ENCODE assay signal across 23 cellular contexts in genomic region chr1:235342471-235342870, GRCh38. TPM values are rescaled to one million over a fixed set of nuclear protein-coding genes. Genes with fewer than 3 reads are reported as not detected.
DNase-seq lines count a peak whose midpoint lies in the region; ATAC-seq, FAIRE-seq and TF ChIP-seq lines count a peak whose summit lies in the region.
"Had no signal": no experiment of that assay in that cellular context is flagged by ENCODE, and none has a peak within 500 bp of the region (broad histone marks: within the 10 kb centered on the region; RNA-seq: fewer than 3 reads in every experiment).

No MANE protein-coding gene starts in this region.

- H3K79me2 ChIP-seq in K562 (ENCODE audit: control insufficient read depth, insufficient read depth, low read length), result no peaks in the 10 kb centered on the region

- no peak for TF ChIP-seq RAD21 in K562 (CRISPR knock-in tag; conservative IDR thresholded peaks at IDR 0.05 in 1 of 2, IDR thresholded peaks at IDR 0.05 in 1 of 2)

- no peaks in the 10 kb centered on the region for H4K20me1 ChIP-seq in K562 (replicated peaks; ENCODE audit: control insufficient read depth, insufficient read depth, low read length)

- no peaks in the 10 kb centered on the region for H3K9me3 ChIP-seq in K562 (replicated peaks; ENCODE audit: control insufficient read depth, insufficient read depth, low read depth, low read length)
- H3K9me3 ChIP-seq: BLaER1 treated with 17β-estradiol and CSF1 and Interleukin-3, amounts not matched to agents 10 nM and 100 nM; SK-N-SH had no signal

- H3K4me2 ChIP-seq in K562 (ENCODE audit: insufficient read depth, low read length), result no peak overlapping the region
- H3K4me2 ChIP-seq: BLaER1 treated with 17β-estradiol and CSF1 and Interleukin-3, amounts not matched to agents 10 nM and 100 nM; KMS-11; SK-N-SH had no signal

- no peaks in the 10 kb centered on the region for H3K9me3 Mint-ChIP-seq in activated CD8-positive, alpha-beta T cell treated with anti-CD3 and anti-CD28 coated beads for 36 hours
- H3K9me3 Mint-ChIP-seq in activated CD8-positive, alpha-beta T cell treated with anti-CD3 and anti-CD28 coated beads, Interleukin-2, amount 10 ng/mL, durations not matched to agents 7 days and 5 days (ENCODE audit: insufficient read depth), result no peaks in the 10 kb centered on the region
- H3K9me3 Mint-ChIP-seq in Calu3 (ENCODE audit: low read depth, unreplicated experiment) (no peaks in the 10 kb centered on the region), MCF 10A (ENCODE audit: unreplicated experiment) (no peaks in the 10 kb centered on the region), osteocyte (ENCODE audit: unreplicated experiment) (no peaks in the 10 kb centered on the region)
- H3K9me3 Mint-ChIP-seq: CD4-positive, alpha-beta memory T cell; HFFc6 had no signal

- CTCF ChIA-PET in activated CD8-positive, alpha-beta T cell treated with anti-CD3 and anti-CD28 coated beads for 36 hours (lab: Charles Lee), result interaction anchor here (0.7 to 1.1 kb wide), 3 partner anchors 12 to 161 kb away, joined by 3 read pairs; no protein-coding TSS in a partner anchor
- CTCF ChIA-PET in activated CD8-positive, alpha-beta T cell treated with anti-CD3 and anti-CD28 coated beads, Interleukin-2, amount 10 ng/mL, durations not matched to agents 7 days and 5 days (lab: Charles Lee), result interaction anchor here (0.7 to 3.7 kb wide), 2 partner anchors 74 to 606 kb away, joined by 3 to 24 read pairs; no protein-coding TSS in a partner anchor
- CTCF ChIA-PET in Calu3 (lab: Charles Lee), result interaction anchor here (0.5 to 2.2 kb wide), 2 partner anchors 25 to 411 kb away, joined by 3 to 6 read pairs; partner anchors contain the start of gene TBCE
- CTCF ChIA-PET in K562 (lab: Yijun Ruan, JAX; ENCODE audit: low intra/inter-chr PET ratio), result no interaction called here
- CTCF ChIA-PET in MCF 10A (lab: Yijun Ruan, JAX), result interaction anchor here (0.6 to 1.8 kb wide), 9 partner anchors 13 to 74 kb away, joined by 3 to 9 read pairs (median 4); partner anchors contain the start of gene GGPS1

- TSS peak; percentile 31 for BruUV-seq in Calu3 (replicated peaks; lab: Mats Ljungman, UMichigan)
- BruUV-seq in K562 (replicated peaks; lab: Mats Ljungman, UMichigan), result TSS peak; percentile 42
- no TSS peak for BruUV-seq in MCF 10A (replicated peaks; lab: Mats Ljungman, UMichigan)

- FAIRE-seq in K562 (lab: Jason Lieb, UNC) (no peak), frontal cortex (lab: Jason Lieb, UNC) (no peak)
- FAIRE-seq: G401.6, H54 had no signal

- TF ChIP-seq EP300 in K562 (IDR thresholded peaks at IDR 0.05; ENCODE audit: low read length), result no peak

- no peaks in the 10 kb centered on the region for H3K27me3 ChIP-seq in K562 (ENCODE audit: control insufficient read depth in 2 of 2, insufficient read depth in 2 of 2, low read length in 2 of 2)
- H3K27me3 ChIP-seq: BLaER1 treated with 17β-estradiol and CSF1 and Interleukin-3, amounts not matched to agents 10 nM and 100 nM had no signal

- no peak for TF ChIP-seq POLR2A in K562 (conservative IDR thresholded peaks at IDR 0.05)

- ATAC-seq in activated CD8-positive, alpha-beta T cell treated with anti-CD3 and anti-CD28 coated beads for 36 hours, result no peak
- no peak for ATAC-seq in activated CD8-positive, alpha-beta T cell treated with anti-CD3 and anti-CD28 coated beads, Interleukin-2, amount 10 ng/mL, durations not matched to agents 7 days and 5 days
- no peak for ATAC-seq in K562

- H2AFZ ChIP-seq in K562 (ENCODE audit: low read depth, low read length), result no peak overlapping the region

- peaks cover 16% of the 10 kb centered on the region for H3K36me3 Mint-ChIP-seq in activated CD8-positive, alpha-beta T cell treated with anti-CD3 and anti-CD28 coated beads for 36 hours (ENCODE audit: low read depth)
- peaks cover 29% of the 10 kb centered on the region for H3K36me3 Mint-ChIP-seq in activated CD8-positive, alpha-beta T cell treated with anti-CD3 and anti-CD28 coated beads, Interleukin-2, amount 10 ng/mL, durations not matched to agents 7 days and 5 days (ENCODE audit: low read depth)
- peaks cover 16% of the 10 kb centered on the region for H3K36me3 Mint-ChIP-seq in Calu3 (ENCODE audit: insufficient read depth, unreplicated experiment)
- peaks cover 61% of the 10 kb centered on the region for H3K36me3 Mint-ChIP-seq in MCF 10A (ENCODE audit: insufficient read depth, unreplicated experiment)
- peaks cover 20% of the 10 kb centered on the region for H3K36me3 Mint-ChIP-seq in osteocyte (ENCODE audit: unreplicated experiment)

- 87% methylated on average over 3 of the region's 3 CpGs for WGBS in K562 (ENCODE audit: insufficient coverage, low coverage, missing lambda C conversion rate)

- peaks cover 37% of the 10 kb centered on the region for H3K36me3 ChIP-seq in K562 (ENCODE audit: control insufficient read depth, insufficient read depth, low read length)

- no peaks in the 10 kb centered on the region for H3K9me1 ChIP-seq in K562 (ENCODE audit: control insufficient read depth, insufficient read depth, low read length)

- no peak overlapping the region for H3K4me3 ChIP-seq in K562
- H3K4me3 ChIP-seq: BLaER1 treated with 17β-estradiol and CSF1 and Interleukin-3, amounts not matched to agents 10 nM and 100 nM had no signal

- no peak overlapping the region for H3K27ac ChIP-seq in K562 (ENCODE audit: extremely low read depth, low read depth, low read length)
- H3K27ac ChIP-seq: BLaER1 treated with 17β-estradiol and CSF1 and Interleukin-3, amounts not matched to agents 10 nM and 100 nM; HL-60; KMS-11 had no signal

- POLR2A ChIA-PET in activated CD8-positive, alpha-beta T cell treated with anti-CD3 and anti-CD28 coated beads for 36 hours (lab: Charles Lee), result interaction anchor here (0.7 kb wide), 2 partner anchors 13 to 15 kb away, joined by 3 read pairs; partner anchors contain the start of gene ARID4B
- POLR2A ChIA-PET in activated CD8-positive, alpha-beta T cell treated with anti-CD3 and anti-CD28 coated beads, Interleukin-2, amount 10 ng/mL, durations not matched to agents 7 days and 5 days (lab: Charles Lee), result no interaction called here
- POLR2A ChIA-PET in K562 (lab: Yijun Ruan, JAX) (interaction anchor here (1.3 to 1.7 kb wide), 4 partner anchors 12 to 25 kb away, joined by 4 to 8 read pairs (median 6); partner anchors contain the start of genes ARID4B, GGPS1 and TBCE), MCF 10A (lab: Yijun Ruan, JAX) (interaction anchor here (0.6 to 7.2 kb wide), 8 partner anchors 12 to 75 kb away, joined by 3 to 72 read pairs (median 4); partner anchors contain the start of genes ARID4B, GGPS1 and TBCE)

- H3K9ac ChIP-seq in K562 (ENCODE audit: insufficient read depth in 1 of 2, low read depth in 2 of 2, low read length in 2 of 2), result no peak overlapping the region
- H3K9ac ChIP-seq: BLaER1 treated with 17β-estradiol and CSF1 and Interleukin-3, amounts not matched to agents 10 nM and 100 nM; KMS-11; SK-N-SH had no signal

- H3K4me1 Mint-ChIP-seq in activated CD8-positive, alpha-beta T cell treated with anti-CD3 and anti-CD28 coated beads for 36 hours (ENCODE audit: low read depth), result peaks cover 16% of the 10 kb centered on the region
- peaks cover 3% of the 10 kb centered on the region for H3K4me1 Mint-ChIP-seq in activated CD8-positive, alpha-beta T cell treated with anti-CD3 and anti-CD28 coated beads, Interleukin-2, amount 10 ng/mL, durations not matched to agents 7 days and 5 days (ENCODE audit: low read depth)
- H3K4me1 Mint-ChIP-seq in Calu3 (ENCODE audit: low read depth, unreplicated experiment) (no peaks in the 10 kb centered on the region), MCF 10A (ENCODE audit: insufficient read depth, unreplicated experiment) (no peaks in the 10 kb centered on the region), osteocyte (ENCODE audit: unreplicated experiment) (no peaks in the 10 kb centered on the region)

- H3K4me3 Mint-ChIP-seq in activated CD8-positive, alpha-beta T cell treated with anti-CD3 and anti-CD28 coated beads for 36 hours, result no peak overlapping the region
- H3K4me3 Mint-ChIP-seq in activated CD8-positive, alpha-beta T cell treated with anti-CD3 and anti-CD28 coated beads, Interleukin-2, amount 10 ng/mL, durations not matched to agents 7 days and 5 days, result no peak overlapping the region
- H3K4me3 Mint-ChIP-seq in Calu3 (ENCODE audit: low read depth, unreplicated experiment) (no peak overlapping the region), MCF 10A (ENCODE audit: unreplicated experiment) (no peak overlapping the region), osteocyte (ENCODE audit: unreplicated experiment) (no peak overlapping the region)
- H3K4me3 Mint-ChIP-seq: CD4-positive, alpha-beta memory T cell; HFFc6 had no signal

- no peak for TF ChIP-seq CTCF in activated CD8-positive, alpha-beta T cell treated with anti-CD3 and anti-CD28 coated beads for 36 hours (IDR thresholded peaks at IDR 0.05)
- TF ChIP-seq CTCF in Calu3 (IDR thresholded peaks at IDR 0.05; ENCODE audit: unreplicated experiment) (no peak), K562 (IDR thresholded peaks at IDR 0.05 in 2 of 3, conservative IDR thresholded peaks at IDR 0.05 in 1 of 3; ENCODE audit: insufficient read depth in 2 of 3, low read depth in 1 of 3, low read length in 3 of 3) (no peak), MCF 10A (IDR thresholded peaks at IDR 0.05; ENCODE audit: unreplicated experiment) (no peak), osteocyte (IDR thresholded peaks at IDR 0.05) (no peak)

- H3K27ac Mint-ChIP-seq in activated CD8-positive, alpha-beta T cell treated with anti-CD3 and anti-CD28 coated beads for 36 hours, result peak overlapping the region; percentile 47
- H3K27ac Mint-ChIP-seq in activated CD8-positive, alpha-beta T cell treated with anti-CD3 and anti-CD28 coated beads, Interleukin-2, amount 10 ng/mL, durations not matched to agents 7 days and 5 days, result no peak overlapping the region
- H3K27ac Mint-ChIP-seq in Calu3 (ENCODE audit: unreplicated experiment) (no peak overlapping the region), MCF 10A (ENCODE audit: low read depth, unreplicated experiment) (no peak overlapping the region), osteocyte (ENCODE audit: unreplicated experiment) (no peak overlapping the region)
- H3K27ac Mint-ChIP-seq: HFFc6 had no signal

- DNase-seq in activated CD8-positive, alpha-beta T cell treated with anti-CD3 and anti-CD28 coated beads for 36 hours, result no peak
- DNase-seq in activated CD8-positive, alpha-beta T cell treated with anti-CD3 and anti-CD28 coated beads, Interleukin-2, amount 10 ng/mL, durations not matched to agents 7 days and 5 days, result no peak
- no peak for DNase-seq in Calu3
- peak; percentile 98 for DNase-seq in NCI-H82 treated with DMSO at 0.1 percent for 48 hours (lab: John Stamatoyannopoulos, UW; ENCODE audit: unreplicated experiment)
- DNase-seq in K562 (ENCODE audit: extremely low read depth in 1 of 4, low spot score in 3 of 4), result no peak
- DNase-seq in MCF 10A (ENCODE audit: unreplicated experiment), result no peak
- no peak for DNase-seq in frontal cortex (ENCODE audit: low spot score in 2 of 2)
- DNase-seq in osteocyte (ENCODE audit: extremely low spot score, unreplicated experiment), result no peak
- DNase-seq: 8988T; CD4-positive, alpha-beta memory T cell; HFFc6; NCI-H1105 treated with DMSO at 0.1 percent for 48 hours; NCI-H2029 treated with DMSO at 0.1 percent for 48 hours; NCI-H226; NCI-H510A treated with DMSO at 0.1 percent for 48 hours; RPMI8226; SHP77; SK-N-SH had no signal

- in situ Hi-C loops in K562 (cut with MboI), result no loop called here

- H3K4me1 ChIP-seq in K562 (replicated peaks in 1 of 2; ENCODE audit: control insufficient read depth in 2 of 2, insufficient read depth in 2 of 2, low read length in 2 of 2), result no peaks in the 10 kb centered on the region

- intact Hi-C loops in activated CD8-positive, alpha-beta T cell treated with anti-CD3 and anti-CD28 coated beads for 36 hours (cut with micrococcal nuclease), result no loop called here
- intact Hi-C loops in Calu3 (cut with micrococcal nuclease; ENCODE audit: unreplicated experiment), result no loop called here
- intact Hi-C loops in K562 (cut with micrococcal nuclease), result no loop called here
- intact Hi-C loops in MCF 10A (cut with micrococcal nuclease), result no loop called here

- no peaks in the 10 kb centered on the region for H3K27me3 Mint-ChIP-seq in activated CD8-positive, alpha-beta T cell treated with anti-CD3 and anti-CD28 coated beads for 36 hours
- H3K27me3 Mint-ChIP-seq in activated CD8-positive, alpha-beta T cell treated with anti-CD3 and anti-CD28 coated beads, Interleukin-2, amount 10 ng/mL, durations not matched to agents 7 days and 5 days (ENCODE audit: low read depth), result no peaks in the 10 kb centered on the region
- no peaks in the 10 kb centered on the region for H3K27me3 Mint-ChIP-seq in Calu3 (ENCODE audit: unreplicated experiment)
- H3K27me3 Mint-ChIP-seq in MCF 10A (ENCODE audit: insufficient read depth, unreplicated experiment), result no peaks in the 10 kb centered on the region
- no peaks in the 10 kb centered on the region for H3K27me3 Mint-ChIP-seq in osteocyte (ENCODE audit: unreplicated experiment)
- H3K27me3 Mint-ChIP-seq: CD4-positive, alpha-beta memory T cell had no signal

RNA-seq across cellular contexts. Expression of gene GGPS1, which starts 14.1 kb away (rescaled TPM):
- 10 to 100 TPM; 35.4 to 37.8 TPM for total RNA-seq in activated CD8-positive, alpha-beta T cell treated with anti-CD3 and anti-CD28 coated beads for 36 hours
- total RNA-seq in activated CD8-positive, alpha-beta T cell treated with anti-CD3 and anti-CD28 coated beads, Interleukin-2, amount 10 ng/mL, durations not matched to agents 7 days and 5 days, result 10 to 100 TPM; 24.5 to 25.9 TPM
- 40.5 and 45.6 TPM in 2 replicates for total RNA-seq in Calu3 (2022)
- total RNA-seq in K562 (2011; cell fraction: chromatin; rRNA removed; ENCODE audit: low replicate concordance), result 7.8 and 28.4 TPM in 2 replicates
- total RNA-seq in K562 (2011; cell fraction: nucleolus; rRNA removed), result 5.3 and 8.7 TPM in 2 replicates
- total RNA-seq in K562 (2011; cell fraction: nucleoplasm; rRNA removed), result 15.0 and 24.5 TPM in 2 replicates
- total RNA-seq in K562 (2014; rRNA removed), result 18.8 and 29.7 TPM in 2 replicates
- 50.3 and 66.8 TPM in 2 replicates for total RNA-seq in K562 (2014; rRNA removed; fragmentation: Illumina TruSeq; extraction: Trizol)
- 35.6 and 36.7 TPM in 2 replicates for total RNA-seq in K562 (2015; rRNA removed; fragmentation: Illumina TruSeq; extraction: Trizol)
- 56.3 and 59.1 TPM in 2 replicates for total RNA-seq in K562 (2021)
- 79.2 and 98.2 TPM in 2 replicates for polyA plus RNA-seq in K562 (2011; rRNA removed)
- 25.8 and 49.3 TPM in 2 replicates for polyA plus RNA-seq in K562 (2011; cell fraction: cytosol; rRNA removed)
- polyA plus RNA-seq in K562 (2011; cell fraction: nucleus; rRNA removed), result 17.2 and 24.5 TPM in 2 replicates
- polyA plus RNA-seq in K562 (2012), result 39.7 and 48.5 TPM in 2 replicates
- 70.4 and 72.1 TPM in 2 replicates for polyA plus RNA-seq in K562 (2014; fragmentation: Illumina TruSeq; extraction: Trizol)
- polyA plus RNA-seq in K562 (2014; fragmentation: Nextera tagmentation; extraction: Ambion mirVana), result 100 to 1,000 TPM in 1 of 2 experiments, 10 to 100 TPM in 1; 97.8 to 104 TPM
- 45.5 and 47.2 TPM in 2 replicates for polyA plus RNA-seq in K562 (2014; rRNA removed)
- 53.9 and 65.6 TPM in 2 replicates for polyA minus RNA-seq in K562 (2011; rRNA and poly(A)+ RNA removed)
- 21.8 and 24.4 TPM in 2 replicates for polyA minus RNA-seq in K562 (2011; cell fraction: cytosol; rRNA and poly(A)+ RNA removed)
- 6.7 and 18.1 TPM in 2 replicates for polyA minus RNA-seq in K562 (2011; cell fraction: nucleus; rRNA and poly(A)+ RNA removed)
- 56.5 and 74.8 TPM in 2 replicates for total RNA-seq in MCF 10A (2022)
- 30.6 TPM for total RNA-seq in frontal cortex
- total RNA-seq in osteocyte, result 37.1 and 42.5 TPM in 2 replicates

RNA-seq across cellular contexts. Expression of gene ARID4B, which starts 14.5 kb away (rescaled TPM):
- total RNA-seq in activated CD8-positive, alpha-beta T cell treated with anti-CD3 and anti-CD28 coated beads for 36 hours, result 10 to 100 TPM; 38.8 to 41.9 TPM
- 10 to 100 TPM; 43.3 to 45.7 TPM for total RNA-seq in activated CD8-positive, alpha-beta T cell treated with anti-CD3 and anti-CD28 coated beads, Interleukin-2, amount 10 ng/mL, durations not matched to agents 7 days and 5 days
- total RNA-seq in Calu3 (2022), result 46.3 and 56.6 TPM in 2 replicates
- 87.6 and 197 TPM in 2 replicates for total RNA-seq in K562 (2011; cell fraction: chromatin; rRNA removed; ENCODE audit: low replicate concordance)
- total RNA-seq in K562 (2011; cell fraction: nucleolus; rRNA removed), result 58.9 and 75.1 TPM in 2 replicates
- total RNA-seq in K562 (2011; cell fraction: nucleoplasm; rRNA removed), result 72.0 and 86.5 TPM in 2 replicates
- total RNA-seq in K562 (2014; rRNA removed), result 23.6 and 37.2 TPM in 2 replicates
- 37.9 and 42.9 TPM in 2 replicates for total RNA-seq in K562 (2014; rRNA removed; fragmentation: Illumina TruSeq; extraction: Trizol)
- total RNA-seq in K562 (2015; rRNA removed; fragmentation: Illumina TruSeq; extraction: Trizol), result 33.3 and 38.9 TPM in 2 replicates
- total RNA-seq in K562 (2021), result 24.2 and 24.4 TPM in 2 replicates
- polyA plus RNA-seq in K562 (2011; rRNA removed), result 12.3 and 17.7 TPM in 2 replicates
- 2.4 and 4.6 TPM in 2 replicates for polyA plus RNA-seq in K562 (2011; cell fraction: cytosol; rRNA removed)
- polyA plus RNA-seq in K562 (2011; cell fraction: nucleus; rRNA removed), result 22.1 and 25.6 TPM in 2 replicates
- 12.7 and 14.0 TPM in 2 replicates for polyA plus RNA-seq in K562 (2012)
- polyA plus RNA-seq in K562 (2014; fragmentation: Illumina TruSeq; extraction: Trizol), result 16.9 and 18.5 TPM in 2 replicates
- 10 to 100 TPM in 1 of 2 experiments, 1 to 10 TPM in 1; 8.4 to 11.8 TPM for polyA plus RNA-seq in K562 (2014; fragmentation: Nextera tagmentation; extraction: Ambion mirVana)
- 13.1 and 14.3 TPM in 2 replicates for polyA plus RNA-seq in K562 (2014; rRNA removed)
- polyA minus RNA-seq in K562 (2011; rRNA and poly(A)+ RNA removed), result 50.5 and 54.9 TPM in 2 replicates
- 16.7 and 29.3 TPM in 2 replicates for polyA minus RNA-seq in K562 (2011; cell fraction: cytosol; rRNA and poly(A)+ RNA removed)
- polyA minus RNA-seq in K562 (2011; cell fraction: nucleus; rRNA and poly(A)+ RNA removed), result 34.6 and 80.0 TPM in 2 replicates
- total RNA-seq in MCF 10A (2022), result 48.7 and 61.0 TPM in 2 replicates
- total RNA-seq in frontal cortex, result 92.9 TPM
- total RNA-seq in osteocyte, result 41.3 and 41.5 TPM in 2 replicates

RNA-seq across cellular contexts. Expression of gene TBCE, which starts 24.8 kb away (rescaled TPM):
- total RNA-seq in activated CD8-positive, alpha-beta T cell treated with anti-CD3 and anti-CD28 coated beads for 36 hours, result 10 to 100 TPM; 21.8 to 24.0 TPM
- 10 to 100 TPM; 28.1 to 31.9 TPM for total RNA-seq in activated CD8-positive, alpha-beta T cell treated with anti-CD3 and anti-CD28 coated beads, Interleukin-2, amount 10 ng/mL, durations not matched to agents 7 days and 5 days
- total RNA-seq in Calu3 (2022) (19.0 and 31.3 TPM in 2 replicates), K562 (2014; rRNA removed) (60.0 and 63.6 TPM in 2 replicates), K562 (2014; rRNA removed; fragmentation: Illumina TruSeq; extraction: Trizol) (92.1 and 99.9 TPM in 2 replicates), K562 (2015; rRNA removed; fragmentation: Illumina TruSeq; extraction: Trizol) (78.3 and 87.9 TPM in 2 replicates), K562 (2021) (52.6 and 65.2 TPM in 2 replicates), MCF 10A (2022) (45.6 and 52.5 TPM in 2 replicates), frontal cortex (44.0 TPM), osteocyte (30.3 and 31.8 TPM in 2 replicates)
- total RNA-seq in K562 (2011; cell fraction: chromatin; rRNA removed; ENCODE audit: low replicate concordance), result 145 and 291 TPM in 2 replicates
- total RNA-seq in K562 (2011; cell fraction: nucleolus; rRNA removed), result 78.7 and 90.9 TPM in 2 replicates
- 144 and 194 TPM in 2 replicates for total RNA-seq in K562 (2011; cell fraction: nucleoplasm; rRNA removed)
- polyA plus RNA-seq in K562 (2011; rRNA removed) (61.7 and 87.9 TPM in 2 replicates), K562 (2014; fragmentation: Illumina TruSeq; extraction: Trizol) (68.8 and 81.8 TPM in 2 replicates), K562 (2014; fragmentation: Nextera tagmentation; extraction: Ambion mirVana) (10 to 100 TPM; 59.0 to 89.8 TPM), K562 (2014; rRNA removed) (79.5 and 82.1 TPM in 2 replicates)
- polyA plus RNA-seq in K562 (2011; cell fraction: cytosol; rRNA removed), result 20.2 and 36.7 TPM in 2 replicates
- polyA plus RNA-seq in K562 (2011; cell fraction: nucleus; rRNA removed), result 52.8 and 66.0 TPM in 2 replicates
- 45.4 and 64.8 TPM in 2 replicates for polyA plus RNA-seq in K562 (2012)
- polyA minus RNA-seq in K562 (2011; rRNA and poly(A)+ RNA removed), result 77.0 and 80.4 TPM in 2 replicates
- polyA minus RNA-seq in K562 (2011; cell fraction: cytosol; rRNA and poly(A)+ RNA removed), result 15.1 and 27.1 TPM in 2 replicates
- polyA minus RNA-seq in K562 (2011; cell fraction: nucleus; rRNA and poly(A)+ RNA removed), result 46.2 and 58.9 TPM in 2 replicates
